14 cellular contexts compared by ENCODE assay signal in the genomic region with DNA sequence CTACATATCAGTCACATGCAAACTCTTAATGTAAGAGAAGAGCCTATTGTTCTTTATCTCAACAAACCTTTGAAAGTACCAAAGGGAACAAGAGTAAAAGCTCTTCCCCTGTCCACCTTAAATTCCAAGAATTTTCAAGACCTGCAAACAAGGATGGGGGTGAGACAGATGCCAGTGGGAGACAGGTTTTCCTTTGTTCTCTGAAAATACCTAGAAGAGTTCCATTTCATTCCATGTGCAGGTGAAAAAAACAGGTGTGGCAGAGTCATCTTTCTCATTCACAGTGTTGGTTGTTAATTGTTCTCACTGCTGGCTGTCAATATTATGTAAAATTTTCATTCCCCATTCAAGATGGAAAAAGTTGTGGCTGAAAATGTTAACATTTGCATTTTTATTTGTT.
"Had no signal": no experiment of that assay in that cellular context is flagged by ENCODE, and none has a peak within 500 bp of the region (broad histone marks: within the 10 kb centered on the region; RNA-seq: fewer than 3 reads in every experiment).

No MANE protein-coding gene starts in this region.

- H3K27ac ChIP-seq: ascending aorta, foreskin keratinocyte had no signal

- DNase-seq: activated CD4-positive, alpha-beta T cell treated with anti-CD3 and anti-CD28 coated beads, Interleukin-2, amount 50 U/mL, for 1 hour; activated naive CD4-positive, alpha-beta T cell treated with anti-CD3 and anti-CD28 coated beads for 36 hours; effector memory CD4-positive, alpha-beta T cell; foreskin keratinocyte; left ventricle myocardium superior; mesenchymal stem cell; posterior cingulate gyrus had no signal

- ATAC-seq: activated CD4-positive, CD25-positive, alpha-beta regulatory T cell treated with anti-CD3 and anti-CD28 coated beads, Interleukin-2, amount 50 U/mL, for 24 hours; activated T-helper 17 cell treated with anti-CD3 and anti-CD28 coated beads, Interleukin-2, amount 50 U/mL, for 72 hours; left ventricle myocardium superior; natural killer cell treated with Interleukin-12 subunit alpha and Interleukin-12 subunit beta and Interleukin-15 and Interleukin-18, amount 100 ng/mL, for 72 hours; stimulated activated effector memory CD8-positive, alpha-beta T cell treated with anti-CD3 and anti-CD28 coated beads, Interleukin-12 subunit alpha, Interleukin-12 subunit beta, amount 100 ng/mL, for 72 hours had no signal

- H3K9me3 ChIP-seq: ascending aorta had no signal

- H3K4me1 ChIP-seq: ascending aorta had no signal

- H3K4me3 Mint-ChIP-seq: activated naive CD4-positive, alpha-beta T cell treated with anti-CD3 and anti-CD28 coated beads for 36 hours; activated T-helper 17 cell treated with anti-CD3 and anti-CD28 coated beads, Interleukin-2, amount 50 U/mL, for 72 hours; dendritic cell treated with granulocyte-macrophage colony-stimulating factor and Interleukin-4, amounts not matched to agents 40 ng/mL and 50 ng/mL, for 4 days; natural killer cell treated with Interleukin-12 subunit alpha and Interleukin-12 subunit beta and Interleukin-15 and Interleukin-18, amount 100 ng/mL, for 72 hours; stimulated activated effector memory CD8-positive, alpha-beta T cell treated with anti-CD3 and anti-CD28 coated beads, Interleukin-12 subunit alpha, Interleukin-12 subunit beta, amount 100 ng/mL, for 72 hours; T-helper 2 cell treated with Interferon-gamma antibody and Interleukin-4, amounts not matched to agents 5 μg/mL and 100 μg/mL, for 36 hours had no signal

- H3K27me3 Mint-ChIP-seq: activated T-helper 17 cell treated with anti-CD3 and anti-CD28 coated beads, Interleukin-2, amount 50 U/mL, for 72 hours; dendritic cell treated with granulocyte-macrophage colony-stimulating factor and Interleukin-4, amounts not matched to agents 40 ng/mL and 50 ng/mL, for 4 days; natural killer cell treated with Interleukin-12 subunit alpha and Interleukin-12 subunit beta and Interleukin-15 and Interleukin-18, amount 100 ng/mL, for 72 hours had no signal

- H3K27ac Mint-ChIP-seq: activated naive CD4-positive, alpha-beta T cell treated with anti-CD3 and anti-CD28 coated beads for 36 hours; activated T-helper 17 cell treated with anti-CD3 and anti-CD28 coated beads, Interleukin-2, amount 50 U/mL, for 72 hours; dendritic cell treated with granulocyte-macrophage colony-stimulating factor and Interleukin-4, amounts not matched to agents 40 ng/mL and 50 ng/mL, for 4 days; natural killer cell treated with Interleukin-12 subunit alpha and Interleukin-12 subunit beta and Interleukin-15 and Interleukin-18, amount 100 ng/mL, for 72 hours; stimulated activated effector memory CD8-positive, alpha-beta T cell treated with anti-CD3 and anti-CD28 coated beads, Interleukin-12 subunit alpha, Interleukin-12 subunit beta, amount 100 ng/mL, for 72 hours; T-helper 2 cell treated with Interferon-gamma antibody and Interleukin-4, amounts not matched to agents 5 μg/mL and 100 μg/mL, for 36 hours had no signal

- H3K27me3 ChIP-seq: ascending aorta, foreskin keratinocyte had no signal

- H3K9me3 Mint-ChIP-seq: activated naive CD4-positive, alpha-beta T cell treated with anti-CD3 and anti-CD28 coated beads for 36 hours; activated T-helper 17 cell treated with anti-CD3 and anti-CD28 coated beads, Interleukin-2, amount 50 U/mL, for 72 hours; dendritic cell treated with granulocyte-macrophage colony-stimulating factor and Interleukin-4, amounts not matched to agents 40 ng/mL and 50 ng/mL, for 4 days; natural killer cell treated with Interleukin-12 subunit alpha and Interleukin-12 subunit beta and Interleukin-15 and Interleukin-18, amount 100 ng/mL, for 72 hours; stimulated activated effector memory CD8-positive, alpha-beta T cell treated with anti-CD3 and anti-CD28 coated beads, Interleukin-12 subunit alpha, Interleukin-12 subunit beta, amount 100 ng/mL, for 72 hours; T-helper 2 cell treated with Interferon-gamma antibody and Interleukin-4, amounts not matched to agents 5 μg/mL and 100 μg/mL, for 36 hours had no signal

- H3K4me1 Mint-ChIP-seq: activated T-helper 17 cell treated with anti-CD3 and anti-CD28 coated beads, Interleukin-2, amount 50 U/mL, for 72 hours; stimulated activated effector memory CD8-positive, alpha-beta T cell treated with anti-CD3 and anti-CD28 coated beads, Interleukin-12 subunit alpha, Interleukin-12 subunit beta, amount 100 ng/mL, for 72 hours had no signal

- H3K4me3 ChIP-seq: ascending aorta had no signal

- H3K36me3 Mint-ChIP-seq: natural killer cell treated with Interleukin-12 subunit alpha and Interleukin-12 subunit beta and Interleukin-15 and Interleukin-18, amount 100 ng/mL, for 72 hours had no signal
